ENCODE assay signal across 8 cellular contexts in the genomic region with DNA sequence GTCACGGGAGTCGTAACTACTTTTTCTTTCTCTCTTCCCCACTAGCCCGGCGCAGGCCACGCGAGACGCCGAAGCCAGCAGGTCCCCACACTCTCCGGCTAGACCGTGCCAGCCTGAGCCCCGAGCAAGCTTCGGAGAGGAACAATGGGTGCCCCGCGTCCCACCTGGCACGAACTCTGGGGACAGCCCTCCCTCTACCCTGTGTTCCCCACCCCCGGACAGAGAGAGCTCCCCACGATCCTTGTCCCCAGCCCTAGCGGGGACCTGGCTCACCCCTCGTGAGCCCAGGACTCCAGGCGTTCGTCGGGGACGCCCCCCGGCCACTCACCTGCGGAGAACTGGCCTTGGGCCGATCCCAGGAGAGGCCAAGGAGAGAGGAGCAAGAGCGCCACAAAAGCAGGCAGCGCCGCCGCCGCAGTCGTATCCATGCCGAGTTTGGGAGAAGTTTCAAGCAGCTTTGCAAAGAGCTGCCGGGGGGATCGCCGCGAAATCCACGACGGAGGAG. TPM values are rescaled to one million over a fixed set of nuclear protein-coding genes. Genes with fewer than 3 reads are reported as not detected.
DNase-seq lines count a peak whose midpoint lies in the region; ATAC-seq and TF ChIP-seq lines count a peak whose summit lies in the region.

No MANE protein-coding gene starts in this region.

- H3K9me3 Mint-ChIP-seq in activated naive CD4-positive, alpha-beta T cell treated with anti-CD3 and anti-CD28 coated beads, Interleukin-2, amount 50 U/mL, for 24 hours: no peaks in the 10 kb centered on the region
- H3K9me3 Mint-ChIP-seq in progenitor cell of endocrine pancreas (ENCODE audit: low read depth): no peaks in the 10 kb centered on the region

- H3K9me3 ChIP-seq in cardiac muscle cell (ENCODE audit: low read depth): no peaks in the 10 kb centered on the region

- peak overlapping the region; percentile 78 for H3K4me3 ChIP-seq in cardiac muscle cell

- no peaks in the 10 kb centered on the region for H3K36me3 Mint-ChIP-seq in activated naive CD4-positive, alpha-beta T cell treated with anti-CD3 and anti-CD28 coated beads, Interleukin-2, amount 50 U/mL, for 24 hours
- H3K36me3 Mint-ChIP-seq in progenitor cell of endocrine pancreas (ENCODE audit: insufficient read depth): no peaks in the 10 kb centered on the region

- H3K4me3 Mint-ChIP-seq in activated naive CD4-positive, alpha-beta T cell treated with anti-CD3 and anti-CD28 coated beads, Interleukin-2, amount 50 U/mL, for 24 hours: peak overlapping the region; percentile 90
- peak overlapping the region; percentile 95 for H3K4me3 Mint-ChIP-seq in progenitor cell of endocrine pancreas (ENCODE audit: low read depth)

- peaks cover 23% of the 10 kb centered on the region for H3K27me3 Mint-ChIP-seq in activated naive CD4-positive, alpha-beta T cell treated with anti-CD3 and anti-CD28 coated beads, Interleukin-2, amount 50 U/mL, for 24 hours
- no peaks in the 10 kb centered on the region for H3K27me3 Mint-ChIP-seq in progenitor cell of endocrine pancreas

- H3K36me3 ChIP-seq in cardiac muscle cell: no peaks in the 10 kb centered on the region

- ATAC-seq in GM18511 (IDR thresholded peaks at IDR 0.05; ENCODE audit: unreplicated experiment) (peak; percentile 43), HG02623 (IDR thresholded peaks at IDR 0.05; ENCODE audit: unreplicated experiment) (peak; percentile 15)

- H3K27me3 ChIP-seq in cardiac muscle cell: no peaks in the 10 kb centered on the region

- DNase-seq in NCI-H69 (lab: John Stamatoyannopoulos, UW) (peak; percentile 93), cardiac muscle cell (ENCODE audit: low read depth in 1 of 2, low spot score in 1 of 2) (peak in 1 of 2 donors; percentile 77), progenitor cell of endocrine pancreas (ENCODE audit: low spot score, unreplicated experiment) (peak; percentile 52), SHP77 (lab: John Stamatoyannopoulos, UW) (no peak), HPDE6-E6E7 (ENCODE audit: extremely low spot score) (no peak)

- peak overlapping the region; percentile 86 for H3K27ac Mint-ChIP-seq in activated naive CD4-positive, alpha-beta T cell treated with anti-CD3 and anti-CD28 coated beads, Interleukin-2, amount 50 U/mL, for 24 hours
- peak overlapping the region; percentile 100 for H3K27ac Mint-ChIP-seq in progenitor cell of endocrine pancreas

- H3K4me1 ChIP-seq in cardiac muscle cell (ENCODE audit: low read depth): peaks cover 42% of the 10 kb centered on the region

- TF ChIP-seq CTCF in cardiac muscle cell (IDR thresholded peaks at IDR 0.05; ENCODE audit: low read depth, low read length) (no peak), progenitor cell of endocrine pancreas (IDR thresholded peaks at IDR 0.05; ENCODE audit: unreplicated experiment) (no peak)

- peak overlapping the region; percentile 99 for H3K27ac ChIP-seq in cardiac muscle cell

- H3K4me1 Mint-ChIP-seq in activated naive CD4-positive, alpha-beta T cell treated with anti-CD3 and anti-CD28 coated beads, Interleukin-2, amount 50 U/mL, for 24 hours: peaks cover 11% of the 10 kb centered on the region
- H3K4me1 Mint-ChIP-seq in progenitor cell of endocrine pancreas (ENCODE audit: low read depth): peaks cover 35% of the 10 kb centered on the region

RNA-seq across cellular contexts. Expression of a gene that starts 0.4 kb away (rescaled TPM):
- total RNA-seq in cardiac muscle cell: 45.9 and 73.1 TPM in 2 replicates
- polyA plus RNA-seq in cardiac muscle cell: 48.3 and 68.6 TPM in 2 replicates
- 86.2 and 93.7 TPM in 2 replicates for total RNA-seq in progenitor cell of endocrine pancreas

Comparison
In these comparisons a context has a peak if more than half of its experiments do, and no peak if none do; other contexts are left out.
1. DNase-seq: peak in NCI-H69 (single experiment) and progenitor cell of endocrine pancreas (single experiment); none in SHP77 (0 of 2) and HPDE6-E6E7 (single experiment).